31 cellular contexts compared by ENCODE assay signal in genomic region chr4:58042176-58042575, GRCh38.
"Had no signal": no experiment of that assay in that cellular context is flagged by ENCODE, and none has a peak within 500 bp of the region (broad histone marks: within the 10 kb centered on the region; RNA-seq: fewer than 3 reads in every experiment).

No MANE protein-coding gene starts in this region.

- DNase-seq: activated CD4-positive, alpha-beta T cell treated with anti-CD3 and anti-CD28 coated beads for 1 hour; activated CD4-positive, alpha-beta T cell treated with anti-CD3 and anti-CD28 coated beads for 4 hours; activated CD4-positive, alpha-beta T cell treated with anti-CD3 and anti-CD28 coated beads, Interleukin-2, amount 50 U/mL, for 1 hour; activated CD4-positive, alpha-beta T cell treated with anti-CD3 and anti-CD28 coated beads, Interleukin-2, amount 50 U/mL, for 48 hours; activated CD8-positive, alpha-beta memory T cell treated with anti-CD3 and anti-CD28 coated beads for 24 hours; activated CD8-positive, alpha-beta T cell treated with anti-CD3 and anti-CD28 coated beads for 36 hours; activated effector memory CD4-positive, alpha-beta T cell treated with Interleukin-2 at 50 U/mL for 16 hours; activated gamma-delta T cell treated with Interleukin-2 at 50 U/mL for 16 hours; activated naive CD4-positive, alpha-beta T cell treated with anti-CD3 and anti-CD28 coated beads, Interleukin-2, amount 50 U/mL, for 16 hours; activated naive CD4-positive, alpha-beta T cell treated with Interleukin-2 at 50 U/mL for 16 hours; activated T-cell treated with anti-CD3 and anti-CD28 coated beads, Interleukin-2, amount 50 U/mL, for 4 hours; amniotic stem cell; anterior cingulate cortex; brain microvascular endothelial cell; dorsolateral prefrontal cortex; effector memory CD4-positive, alpha-beta T cell; endodermal cell; erythroblast; foreskin keratinocyte; gastrocnemius medialis; glutamatergic neuron; heart left ventricle; T-helper 2 cell had no signal

- H3K36me3 ChIP-seq: brain microvascular endothelial cell, esophagus muscularis mucosa, gastrocnemius medialis, heart left ventricle had no signal

- H3K4me1 ChIP-seq: esophagus muscularis mucosa, foreskin keratinocyte, gastrocnemius medialis, heart left ventricle had no signal

- H3K4me3 ChIP-seq: coronary artery, dorsolateral prefrontal cortex, esophagus muscularis mucosa, gastrocnemius medialis, heart left ventricle had no signal

- H3K4me1 Mint-ChIP-seq: activated T-helper 17 cell treated with anti-CD3 and anti-CD28 coated beads, Interleukin-2, amount 50 U/mL, for 72 hours; central memory CD8-positive, alpha-beta T cell; endodermal cell; WTC11 had no signal

- H3K27ac Mint-ChIP-seq: activated CD8-positive, alpha-beta T cell treated with anti-CD3 and anti-CD28 coated beads for 36 hours; activated naive CD8-positive, alpha-beta T cell; activated T-helper 17 cell treated with anti-CD3 and anti-CD28 coated beads, Interleukin-2, amount 50 U/mL, for 72 hours; dendritic cell treated with granulocyte-macrophage colony-stimulating factor and Interleukin-4, amounts not matched to agents 40 ng/mL and 50 ng/mL, for 4 days; endodermal cell; WTC11 had no signal

- H3K4me3 Mint-ChIP-seq: activated CD8-positive, alpha-beta T cell treated with anti-CD3 and anti-CD28 coated beads for 36 hours; activated naive CD8-positive, alpha-beta T cell; activated T-cell treated with anti-CD3 and anti-CD28 coated beads, Interleukin-2, amount 50 U/mL, for 4 hours; activated T-helper 17 cell treated with anti-CD3 and anti-CD28 coated beads, Interleukin-2, amount 50 U/mL, for 72 hours; central memory CD8-positive, alpha-beta T cell; dendritic cell treated with granulocyte-macrophage colony-stimulating factor and Interleukin-4, amounts not matched to agents 40 ng/mL and 50 ng/mL, for 4 days; endodermal cell; WTC11 had no signal

- ATAC-seq: activated CD8-positive, alpha-beta T cell treated with anti-CD3 and anti-CD28 coated beads for 36 hours; activated T-cell treated with anti-CD3 and anti-CD28 coated beads, Interleukin-2, amount 50 U/mL, for 4 hours; activated T-helper 17 cell treated with anti-CD3 and anti-CD28 coated beads, Interleukin-2, amount 50 U/mL, for 72 hours; foreskin keratinocyte; gastrocnemius medialis; heart left ventricle; WTC11 had no signal

- H3K27me3 Mint-ChIP-seq: activated CD8-positive, alpha-beta T cell treated with anti-CD3 and anti-CD28 coated beads for 36 hours; activated naive CD8-positive, alpha-beta T cell; activated T-helper 17 cell treated with anti-CD3 and anti-CD28 coated beads, Interleukin-2, amount 50 U/mL, for 72 hours; central memory CD8-positive, alpha-beta T cell; dendritic cell treated with granulocyte-macrophage colony-stimulating factor and Interleukin-4, amounts not matched to agents 40 ng/mL and 50 ng/mL, for 4 days had no signal

- H3K36me3 Mint-ChIP-seq: activated naive CD8-positive, alpha-beta T cell had no signal

- H3K27me3 ChIP-seq: brain microvascular endothelial cell, dorsolateral prefrontal cortex, esophagus muscularis mucosa, foreskin keratinocyte, gastrocnemius medialis, heart left ventricle had no signal

- H3K27ac ChIP-seq: brain microvascular endothelial cell, coronary artery, dorsolateral prefrontal cortex, esophagus muscularis mucosa, foreskin keratinocyte, gastrocnemius medialis, heart left ventricle, VCaP had no signal

- H3K9me3 ChIP-seq: gastrocnemius medialis had no signal
